In the genomic region with DNA sequence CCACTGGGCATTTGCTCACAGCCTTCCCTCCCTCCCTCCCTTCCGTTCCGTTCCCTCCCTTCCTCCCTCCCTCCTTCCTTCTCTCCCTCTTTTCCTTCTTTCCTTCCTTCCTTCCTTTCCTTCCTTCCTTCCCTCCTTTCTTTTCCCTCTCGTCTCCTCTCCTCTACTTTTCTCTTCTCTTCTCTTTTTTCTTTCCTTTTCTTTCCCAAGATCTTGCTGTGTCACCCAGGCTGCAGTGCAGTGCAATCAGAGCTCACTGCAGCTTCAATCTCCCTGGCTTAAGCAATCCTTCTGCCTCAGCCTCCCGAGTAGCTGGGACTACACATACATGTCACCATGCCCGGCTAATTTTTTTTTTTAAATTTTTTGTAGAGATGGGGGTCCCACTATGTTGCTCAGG, we compare ENCODE assay signal across 22 cellular contexts.
"Had no signal": no experiment of that assay in that cellular context is flagged by ENCODE, and none has a peak within 500 bp of the region (broad histone marks: within the 10 kb centered on the region; RNA-seq: fewer than 3 reads in every experiment).

No MANE protein-coding gene starts in this region.

- H3K4me1 Mint-ChIP-seq: naive B cell; nephron; stimulated activated effector memory CD8-positive, alpha-beta T cell treated with anti-CD3 and anti-CD28 coated beads, Interleukin-12 subunit alpha, Interleukin-12 subunit beta, amount 100 ng/mL, for 72 hours had no signal

- H3K4me3 Mint-ChIP-seq: naive B cell; nephron; stimulated activated effector memory CD8-positive, alpha-beta T cell treated with anti-CD3 and anti-CD28 coated beads, Interleukin-12 subunit alpha, Interleukin-12 subunit beta, amount 100 ng/mL, for 72 hours; stimulated activated naive CD8-positive, alpha-beta T cell treated with anti-CD3 and anti-CD28 coated beads, Interleukin-15, Interleukin-2, amounts not matched to agents 100 ng/mL and 50 ng/mL, for 24 hours had no signal

- H3K9me3 ChIP-seq: psoas muscle, right lobe of liver, tibial artery, upper lobe of left lung, uterus had no signal

- H3K36me3 Mint-ChIP-seq: naive B cell; stimulated activated effector memory CD8-positive, alpha-beta T cell treated with anti-CD3 and anti-CD28 coated beads, Interleukin-12 subunit alpha, Interleukin-12 subunit beta, amount 100 ng/mL, for 72 hours had no signal

- H3K27ac ChIP-seq: hepatocyte, psoas muscle, right lobe of liver, tibial artery, upper lobe of left lung, uterus had no signal

- ATAC-seq: esophagus mucosa; left colon; left ventricle myocardium superior; psoas muscle; right lobe of liver; stimulated activated effector memory CD8-positive, alpha-beta T cell treated with anti-CD3 and anti-CD28 coated beads, Interleukin-12 subunit alpha, Interleukin-12 subunit beta, amount 100 ng/mL, for 72 hours had no signal

- H3K4me1 ChIP-seq: psoas muscle, right lobe of liver, tibial artery, upper lobe of left lung, uterus had no signal

- H3K36me3 ChIP-seq: right lobe of liver, tibial artery, upper lobe of left lung, uterus had no signal

- H3K27me3 Mint-ChIP-seq: stimulated activated naive CD8-positive, alpha-beta T cell treated with anti-CD3 and anti-CD28 coated beads, Interleukin-15, Interleukin-2, amounts not matched to agents 100 ng/mL and 50 ng/mL, for 24 hours had no signal

- FAIRE-seq: endometrium had no signal

- H3K4me2 ChIP-seq: hepatocyte had no signal

- H3K9me3 Mint-ChIP-seq: naive B cell; nephron; stimulated activated effector memory CD8-positive, alpha-beta T cell treated with anti-CD3 and anti-CD28 coated beads, Interleukin-12 subunit alpha, Interleukin-12 subunit beta, amount 100 ng/mL, for 72 hours; stimulated activated naive CD8-positive, alpha-beta T cell treated with anti-CD3 and anti-CD28 coated beads, Interleukin-15, Interleukin-2, amounts not matched to agents 100 ng/mL and 50 ng/mL, for 24 hours had no signal

- H3K27ac Mint-ChIP-seq: nephron; stimulated activated effector memory CD8-positive, alpha-beta T cell treated with anti-CD3 and anti-CD28 coated beads, Interleukin-12 subunit alpha, Interleukin-12 subunit beta, amount 100 ng/mL, for 72 hours; stimulated activated naive CD8-positive, alpha-beta T cell treated with anti-CD3 and anti-CD28 coated beads, Interleukin-15, Interleukin-2, amounts not matched to agents 100 ng/mL and 50 ng/mL, for 24 hours had no signal

- H3K79me2 ChIP-seq: hepatocyte had no signal

- H3K27me3 ChIP-seq: hepatocyte, right lobe of liver, tibial artery, upper lobe of left lung, uterus had no signal

- H3K4me3 ChIP-seq: hepatocyte, lung, psoas muscle, right lobe of liver, tibial artery, upper lobe of left lung, uterus had no signal

- DNase-seq: effector memory CD4-positive, alpha-beta T cell; foreskin melanocyte; head of caudate nucleus; left colon; left ventricle myocardium superior; mesendoderm; naive B cell; psoas muscle; retina; right lobe of liver; stimulated activated CD4-positive, alpha-beta T cell treated with anti-CD3 and anti-CD28 coated beads, Interleukin-4, amount 100 ng/mL, for 1 hour; stimulated activated CD8-positive, alpha-beta memory T cell treated with anti-CD3 and anti-CD28 coated beads, Interleukin-4, amount 100 ng/mL, for 48 hours; tibial artery; upper lobe of left lung; uterus had no signal

- H2AFZ ChIP-seq: hepatocyte had no signal
